In genomic region chr19:7433456-7433855, GRCh38 we compare ENCODE assay signal across 8 cellular contexts. TPM values are rescaled to one million over a fixed set of nuclear protein-coding genes. Genes with fewer than 3 reads are reported as not detected.
DNase-seq lines count a peak whose midpoint lies in the region; ATAC-seq, FAIRE-seq and TF ChIP-seq lines count a peak whose summit lies in the region.
"Not testable (repeated sequence)": the region's sequence is repeated elsewhere in the genome, so short reads cannot be mapped to it uniquely, and the experiment has no call there.

No MANE protein-coding gene starts in this region.

- not testable (repeated sequence) for H2AK5ac ChIP-seq in IMR-90 (ENCODE audit: low read depth, low read length)

- not testable (repeated sequence) for H4K8ac ChIP-seq in IMR-90 (ENCODE audit: low read depth in 2 of 2, low read length in 2 of 2)

- not testable (repeated sequence) for H3K4me1 ChIP-seq in CD8-positive, alpha-beta T cell (ENCODE audit: insufficient read depth, low read length); IMR-90 (ENCODE audit: control insufficient read depth, insufficient read depth, low read length); astrocyte (ENCODE audit: insufficient read depth, low read length)

- H3K56ac ChIP-seq in IMR-90 (ENCODE audit: extremely low read depth, insufficient read depth, low read length) = not testable (repeated sequence)

- not testable (repeated sequence) for H2AK9ac ChIP-seq in IMR-90 (replicated peaks; ENCODE audit: low read depth, low read length, poor library complexity)

- intact Hi-C loops in CD8-positive, alpha-beta T cell (cut with DNase I, micrococcal nuclease); IMR-90 (cut with micrococcal nuclease): not testable (repeated sequence)

- not testable (repeated sequence) for H3K4me1 Mint-ChIP-seq in CD8-positive, alpha-beta T cell (ENCODE audit: low read depth); astrocyte (ENCODE audit: low read depth, unreplicated experiment); nephron progenitor cell

- DNase-seq in CD8-positive, alpha-beta T cell; RWPE1 (ENCODE audit: low spot score); nephron progenitor cell: not testable (repeated sequence)
- DNase-seq in GM04504 (ENCODE audit: low read depth) (peak; percentile 12), IMR-90 (peak; percentile 44), astrocyte (ENCODE audit: low read depth) (peak; percentile 90), fibroblast of villous mesenchyme (ENCODE audit: low read depth) (peak; percentile 73), urothelium cell line (ENCODE audit: low spot score) (peak; percentile 9)

- TF ChIP-seq RAD21 in IMR-90 (IDR thresholded peaks at IDR 0.05; ENCODE audit: low read length) = not testable (repeated sequence)

- H3K23ac ChIP-seq in IMR-90 (ENCODE audit: low read depth, low read length) = not testable (repeated sequence)

- in situ Hi-C loops in IMR-90 (cut with MboI; ENCODE audit: low sequenced_read_pairs) = not testable (repeated sequence)

- not testable (repeated sequence) for H3K18ac ChIP-seq in IMR-90 (ENCODE audit: low read depth, low read length)

- H3K9me1 ChIP-seq in IMR-90 (ENCODE audit: insufficient read depth, low read length) = not testable (repeated sequence)

- not testable (repeated sequence) for H2BK20ac ChIP-seq in IMR-90 (ENCODE audit: low read depth, low read length)

- peaks cover 20% of the 10 kb centered on the region for H3K79me2 ChIP-seq in astrocyte (ENCODE audit: insufficient read depth, low read length)

- H2BK5ac ChIP-seq in IMR-90 (ENCODE audit: low read depth, low read length, poor library complexity, severe bottlenecking) = not testable (repeated sequence)

- not testable (repeated sequence) for H3K9me3 Mint-ChIP-seq in CD8-positive, alpha-beta T cell; astrocyte (ENCODE audit: unreplicated experiment); nephron progenitor cell

- not testable (repeated sequence) for TF ChIP-seq POLR2A in IMR-90 (IDR thresholded peaks at IDR 0.05; ENCODE audit: low read depth, low read length)

- peaks cover 67% of the 10 kb centered on the region for H3K36me3 Mint-ChIP-seq in CD8-positive, alpha-beta T cell
- not testable (repeated sequence) for H3K36me3 Mint-ChIP-seq in astrocyte (ENCODE audit: low read depth, unreplicated experiment); nephron progenitor cell (ENCODE audit: low read depth)

- peaks cover 8 to 14% of the 10 kb centered on the region in 2 experiments; a peak in 3 of 4 replicates for H3K79me1 ChIP-seq in IMR-90 (ENCODE audit: low read depth in 1 of 2, low read length in 2 of 2)

- H2BK120ac ChIP-seq in IMR-90 (ENCODE audit: low read depth, low read length) = not testable (repeated sequence)

- H4K91ac ChIP-seq in IMR-90 (ENCODE audit: insufficient read depth, low read depth, low read length) = not testable (repeated sequence)

- not testable (repeated sequence) for H3K9me3 ChIP-seq in CD8-positive, alpha-beta T cell (ENCODE audit: low read length); IMR-90 (ENCODE audit: control insufficient read depth, insufficient read depth, low read length); astrocyte (ENCODE audit: insufficient read depth, low read depth, low read length)

- TF ChIP-seq CTCF in CD8-positive, alpha-beta T cell (IDR thresholded peaks at IDR 0.05); IMR-90 (conservative IDR thresholded peaks at IDR 0.05; ENCODE audit: low read depth, low read length); RWPE1 (conservative IDR thresholded peaks at IDR 0.05; ENCODE audit: low read depth); astrocyte (IDR thresholded peaks at IDR 0.05; ENCODE audit: insufficient read depth, low read depth, low read length); fibroblast of villous mesenchyme (IDR thresholded peaks at IDR 0.05; ENCODE audit: insufficient read depth, low read depth, low read length); nephron progenitor cell (IDR thresholded peaks at IDR 0.05): not testable (repeated sequence)

- WGBS in IMR-90 (ENCODE audit: extremely low coverage in 2 of 2, insufficient read length in 1 of 2), 2 experiments = 62% methylated on average over 4 of the region's 7 CpGs; no CpG with 5 or more reads in 1 of the 2 experiments

- H3K27me3 Mint-ChIP-seq in CD8-positive, alpha-beta T cell (ENCODE audit: low read depth); astrocyte (ENCODE audit: low read depth, unreplicated experiment); nephron progenitor cell (ENCODE audit: low read depth, poor library complexity): not testable (repeated sequence)

- ATAC-seq in CD8-positive, alpha-beta T cell; IMR-90 (ENCODE audit: low read depth): not testable (repeated sequence)

- not testable (repeated sequence) for BruUV-seq in IMR-90 (replicated peaks; lab: Mats Ljungman, UMichigan)

- CTCF ChIA-PET in CD8-positive, alpha-beta T cell (lab: Charles Lee); IMR-90 (lab: Yijun Ruan, JAX); RWPE1 (lab: Yijun Ruan, JAX): not testable (repeated sequence)

- H3K4me3 ChIP-seq in CD8-positive, alpha-beta T cell (ENCODE audit: low read depth, low read length); IMR-90 (ENCODE audit: insufficient read depth, low read depth, low read length); astrocyte (ENCODE audit: insufficient read depth, low read depth, low read length); fibroblast of villous mesenchyme (ENCODE audit: low read depth, low read length): not testable (repeated sequence)

- H3K4me2 ChIP-seq in IMR-90 (ENCODE audit: low read depth, low read length); astrocyte (ENCODE audit: low read length): not testable (repeated sequence)

- dilution Hi-C loops in IMR-90 (cut with HindIII; ENCODE audit: low sequenced_read_pairs, unreplicated experiment) = not testable (repeated sequence)

- H4K5ac ChIP-seq in IMR-90 (ENCODE audit: low read depth, low read length) = not testable (repeated sequence)

- not testable (repeated sequence) for H3K27ac ChIP-seq in CD8-positive, alpha-beta T cell (ENCODE audit: low read depth, low read length); IMR-90 (ENCODE audit: insufficient read depth, low read length); astrocyte (ENCODE audit: low read depth, low read length)
- H3K27ac ChIP-seq in RWPE1 = peak overlapping the region; percentile 24; the same call in 1 of the 2 replicates

- not testable (repeated sequence) for H3K14ac ChIP-seq in IMR-90 (replicated peaks; ENCODE audit: low read depth, low read length)

- not testable (repeated sequence) for H4K20me1 ChIP-seq in IMR-90 (ENCODE audit: insufficient read depth, low read length)
- H4K20me1 ChIP-seq in astrocyte (ENCODE audit: insufficient read depth, low read length) = peaks cover 11% of the 10 kb centered on the region

- H3K9ac ChIP-seq in IMR-90 (ENCODE audit: low read depth, low read length); astrocyte (ENCODE audit: low read length): not testable (repeated sequence)

- H3K36me3 ChIP-seq in CD8-positive, alpha-beta T cell (ENCODE audit: insufficient read depth, low read length) = peaks cover 34% of the 10 kb centered on the region
- H3K36me3 ChIP-seq in IMR-90 (ENCODE audit: control insufficient read depth, insufficient read depth, low read length); astrocyte (ENCODE audit: insufficient read depth, low read length): not testable (repeated sequence)

- not testable (repeated sequence) for H3K4ac ChIP-seq in IMR-90 (ENCODE audit: low read depth, low read length)

- POLR2A ChIA-PET in CD8-positive, alpha-beta T cell (lab: Charles Lee); IMR-90 (lab: Charles Lee; ENCODE audit: unreplicated experiment); RWPE1 (lab: Yijun Ruan, JAX; ENCODE audit: low non-redundant PET): not testable (repeated sequence)

- not testable (repeated sequence) for FAIRE-seq in astrocyte (lab: Jason Lieb, UNC); urothelium cell line (lab: Jason Lieb, UNC)

- not testable (repeated sequence) for H2AFZ ChIP-seq in IMR-90 (replicated peaks; ENCODE audit: low read length, poor library complexity); astrocyte (ENCODE audit: low read depth, low read length)

- not testable (repeated sequence) for H3K4me3 Mint-ChIP-seq in CD8-positive, alpha-beta T cell; astrocyte (ENCODE audit: unreplicated experiment); nephron progenitor cell

- H3K27ac Mint-ChIP-seq in CD8-positive, alpha-beta T cell = peak overlapping the region; percentile 37
- not testable (repeated sequence) for H3K27ac Mint-ChIP-seq in astrocyte (ENCODE audit: unreplicated experiment)
- peak overlapping the region; percentile 39 for H3K27ac Mint-ChIP-seq in nephron progenitor cell

- H2BK15ac ChIP-seq in IMR-90 (ENCODE audit: low read depth, low read length) = not testable (repeated sequence)

- not testable (repeated sequence) for H3K27me3 ChIP-seq in CD8-positive, alpha-beta T cell (ENCODE audit: insufficient read depth, low read length); IMR-90 (ENCODE audit: control insufficient read depth, insufficient read depth, low read length); astrocyte (ENCODE audit: insufficient read depth, low read length)

RNA-seq across cellular contexts. Expression of gene PEX11G, which starts 55.4 kb away (rescaled TPM):
- not detected for total RNA-seq in CD8-positive, alpha-beta T cell
- total RNA-seq in IMR-90 (2012; rRNA removed) (0.72 and 1.1 TPM in 2 replicates), astrocyte (1.7 and 2.2 TPM in 2 replicates), fibroblast of villous mesenchyme (2.3 and 2.6 TPM in 2 replicates)
- 1.7 and 1.9 TPM in 2 replicates for polyA plus RNA-seq in IMR-90 (2012; rRNA removed)
- polyA plus RNA-seq in IMR-90 (2012; cell fraction: cytosol; rRNA removed) = 2.8 and 3.6 TPM in 2 replicates
- 0.76 and 2.7 TPM in 2 replicates for polyA plus RNA-seq in IMR-90 (2012; cell fraction: nucleus; rRNA removed; ENCODE audit: low replicate concordance)
